Comparison of ENCODE assay signal across 13 cellular contexts in the genomic region with DNA sequence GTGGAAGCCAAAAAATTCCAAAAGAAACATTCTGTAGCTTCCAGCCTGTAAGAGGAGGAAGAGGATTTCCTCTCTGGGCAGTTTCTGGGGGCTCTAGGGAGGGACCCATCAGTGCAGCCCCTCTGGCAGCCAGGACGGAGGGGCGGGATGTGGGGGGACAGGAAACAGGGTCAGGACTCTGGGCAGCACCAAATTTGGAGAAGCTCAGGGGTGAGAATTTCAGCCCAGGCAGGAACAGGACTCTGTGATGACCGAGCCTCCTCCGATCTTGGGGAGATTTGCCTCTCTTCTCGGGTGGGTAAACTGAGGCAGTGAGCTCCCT. TPM values are rescaled to one million over a fixed set of nuclear protein-coding genes. Genes with fewer than 3 reads are reported as not detected.
DNase-seq lines count a peak whose midpoint lies in the region; ATAC-seq and TF ChIP-seq lines count a peak whose summit lies in the region.
"Had no signal": no experiment of that assay in that cellular context is flagged by ENCODE, and none has a peak within 500 bp of the region (broad histone marks: within the 10 kb centered on the region; RNA-seq: fewer than 3 reads in every experiment).

No MANE protein-coding gene starts in this region.

- TF ChIP-seq POLR2A in upper lobe of left lung (IDR thresholded peaks at IDR 0.05), result no peak

- no peak for DNase-seq in right cardiac atrium
- no peak for DNase-seq in upper lobe of left lung
- no peak for DNase-seq in activated gamma-delta T cell (lab: John Stamatoyannopoulos, UW)
- DNase-seq in activated T-cell treated with anti-CD3 and anti-CD28 coated beads, Interleukin-2, amount 50 U/mL, for 24 hours, result no peak
- DNase-seq: activated CD4-positive, alpha-beta T cell treated with anti-CD3 and anti-CD28 coated beads, Interleukin-2, amount 50 U/mL, for 4 hours; CD4-positive, CD25-positive, alpha-beta regulatory T cell; effector memory CD4-positive, alpha-beta T cell; NCI-H1092 treated with DMSO at 0.1 percent for 48 hours had no signal

- no peak overlapping the region for H3K4me2 ChIP-seq in parathyroid adenoma (ENCODE audit: low read length)

- H3K36me3 ChIP-seq in parathyroid adenoma (ENCODE audit: control insufficient read depth, insufficient read depth, low read length), result no peaks in the 10 kb centered on the region
- H3K36me3 ChIP-seq in upper lobe of left lung, result no peaks in the 10 kb centered on the region

- H3K27ac ChIP-seq in right cardiac atrium (ENCODE audit: low read length) (peak overlapping the region; percentile 79), parathyroid adenoma (peak overlapping the region; percentile 80), upper lobe of left lung (peak overlapping the region; percentile 46 to 79 (median 76))

- H3K27me3 ChIP-seq in right cardiac atrium (ENCODE audit: control insufficient read depth, insufficient read depth), result no peaks in the 10 kb centered on the region
- H3K27me3 ChIP-seq in parathyroid adenoma (ENCODE audit: control insufficient read depth, insufficient read depth, low read length), result no peaks in the 10 kb centered on the region
- no peaks in the 10 kb centered on the region for H3K27me3 ChIP-seq in upper lobe of left lung

- H3K4me3 ChIP-seq in right cardiac atrium (ENCODE audit: low read length), result no peak overlapping the region
- no peak overlapping the region for H3K4me3 ChIP-seq in parathyroid adenoma (ENCODE audit: low read depth, low read length)
- no peak overlapping the region for H3K4me3 ChIP-seq in upper lobe of left lung

- no peak overlapping the region for H3K9ac ChIP-seq in parathyroid adenoma

- no peak for TF ChIP-seq EP300 in upper lobe of left lung (IDR thresholded peaks at IDR 0.05)

- ATAC-seq in right cardiac atrium (peak; percentile 27 to 61), upper lobe of left lung (ENCODE audit: low FRiP score in 2 of 2) (no peak), HG03520 (IDR thresholded peaks at IDR 0.05; ENCODE audit: unreplicated experiment) (no peak), HG02884 (IDR thresholded peaks at IDR 0.05; ENCODE audit: unreplicated experiment) (no peak)

- peak overlapping the region; percentile 93 for H2AFZ ChIP-seq in parathyroid adenoma

- H3K79me2 ChIP-seq in parathyroid adenoma, result no peaks in the 10 kb centered on the region

- 38% methylated on average over 5 of the region's 5 CpGs for WGBS in right cardiac atrium
- 39 to 60% methylated on average over 3 to 5 of the region's 5 CpGs for WGBS in upper lobe of left lung, 2 donors

- H3K9me3 Mint-ChIP-seq in brain, result peaks cover 0 to 23% (median 2%) of the 10 kb centered on the region in 5 experiments
- H3K9me3 Mint-ChIP-seq in activated T-cell treated with anti-CD3 and anti-CD28 coated beads, Interleukin-2, amount 50 U/mL, for 24 hours, result no peaks in the 10 kb centered on the region
- H3K9me3 Mint-ChIP-seq: CD4-positive, CD25-positive, alpha-beta regulatory T cell had no signal

- TF ChIP-seq CTCF in brain (conservative IDR thresholded peaks at IDR 0.05), result no peak
- no peak for TF ChIP-seq CTCF in parathyroid adenoma (IDR thresholded peaks at IDR 0.05)
- no peak for TF ChIP-seq CTCF in upper lobe of left lung (IDR thresholded peaks at IDR 0.05)

- H3K4me1 ChIP-seq in right cardiac atrium (ENCODE audit: control insufficient read depth, insufficient read depth, low read length) (peaks cover 9% of the 10 kb centered on the region), parathyroid adenoma (peaks cover 26% of the 10 kb centered on the region), upper lobe of left lung (peaks cover 25 to 47% (median 35%) of the 10 kb centered on the region in 4 donors)

- H3K9me3 ChIP-seq in right cardiac atrium (ENCODE audit: control insufficient read depth, low read length) (no peaks in the 10 kb centered on the region), parathyroid adenoma (ENCODE audit: control insufficient read depth, low read length) (no peaks in the 10 kb centered on the region), upper lobe of left lung (no peaks in the 10 kb centered on the region)

- peaks cover 7% of the 10 kb centered on the region for H3K27me3 Mint-ChIP-seq in brain
- H3K27me3 Mint-ChIP-seq in activated T-cell treated with anti-CD3 and anti-CD28 coated beads, Interleukin-2, amount 50 U/mL, for 24 hours, result no peaks in the 10 kb centered on the region

- H3K4me3 Mint-ChIP-seq in brain, result peak overlapping the region in 3 of 5 experiments; percentile 1 to 12 (median 4)
- no peak overlapping the region for H3K4me3 Mint-ChIP-seq in activated T-cell treated with anti-CD3 and anti-CD28 coated beads, Interleukin-2, amount 50 U/mL, for 24 hours
- H3K4me3 Mint-ChIP-seq: CD4-positive, CD25-positive, alpha-beta regulatory T cell had no signal

- intact Hi-C loops in right cardiac atrium (cut with DNase I), result loop anchor here in 1 of 4 donors (10.0 kb wide), 1 partner anchor 56 kb away; no protein-coding TSS in a partner anchor

- peak overlapping the region; percentile 72 to 92 (median 88) for H3K27ac Mint-ChIP-seq in brain
- no peak overlapping the region for H3K27ac Mint-ChIP-seq in activated T-cell treated with anti-CD3 and anti-CD28 coated beads, Interleukin-2, amount 50 U/mL, for 24 hours
- H3K27ac Mint-ChIP-seq: CD4-positive, CD25-positive, alpha-beta regulatory T cell had no signal

- no peaks in the 10 kb centered on the region for H3K36me3 Mint-ChIP-seq in brain
- no peaks in the 10 kb centered on the region for H3K36me3 Mint-ChIP-seq in activated T-cell treated with anti-CD3 and anti-CD28 coated beads, Interleukin-2, amount 50 U/mL, for 24 hours (ENCODE audit: low read depth)
- H3K36me3 Mint-ChIP-seq: CD4-positive, CD25-positive, alpha-beta regulatory T cell had no signal

- H3K4me1 Mint-ChIP-seq in brain, result peaks cover 50% of the 10 kb centered on the region
- peaks cover 20% of the 10 kb centered on the region for H3K4me1 Mint-ChIP-seq in activated T-cell treated with anti-CD3 and anti-CD28 coated beads, Interleukin-2, amount 50 U/mL, for 24 hours (ENCODE audit: low read depth)
- H3K4me1 Mint-ChIP-seq: CD4-positive, CD25-positive, alpha-beta regulatory T cell had no signal

RNA-seq across cellular contexts. Expression of a gene that starts 18.4 kb away (rescaled TPM):
- polyA plus RNA-seq in brain (ENCODE audit: insufficient read depth, low read depth, low replicate concordance) (2.4 TPM), right cardiac atrium (0.09 TPM)
- total RNA-seq in right cardiac atrium (not detected), upper lobe of left lung (10 to 100 TPM in 3 of 6 donors, 1 to 10 TPM in 2, under 1 TPM in 1; 0.40 to 35.6 (median 9.9) TPM)
- total RNA-seq: CD4-positive, CD25-positive, alpha-beta regulatory T cell; SK-MEL-5 had no signal
- polyA plus RNA-seq: CD4-positive, CD25-positive, alpha-beta regulatory T cell had no signal

Comparison
In these comparisons a context has a peak if more than half of its experiments do, and no peak if none do; other contexts are left out.
1. ATAC-seq: peak in right cardiac atrium (2 of 2); none in upper lobe of left lung (0 of 2), HG03520 (single experiment) and HG02884 (single experiment).
2. Peak in every context shown above with its lines, with median percentiles within 50 percentile points of each other: H3K27ac ChIP-seq.